1 cellular context compared by ENCODE assay signal in genomic region chr20:2101935-2102584, GRCh38.
TF ChIP-seq lines count a peak whose summit lies in the region.

No MANE protein-coding gene starts in this region.

TF ChIP-seq in HepG2, 621 proteins besides CTCF, POLR2A, EP300 and RAD21 (continued from another document and continues in another):
- no peak for TF ChIP-seq ARID3A (IDR thresholded peaks at IDR 0.05; ENCODE audit: low read depth, low read length)
- peak; percentile 87 for TF ChIP-seq MED8 (CRISPR knock-in tag; IDR thresholded peaks at IDR 0.05; ENCODE audit: insufficient replicate concordance)
- peak; percentile 62; the same call in 1 of the 2 replicates for TF ChIP-seq ZBTB38 (CRISPR knock-in tag; IDR thresholded peaks at IDR 0.05)
- no peak for TF ChIP-seq FUBP1 (CRISPR knock-in tag; IDR thresholded peaks at IDR 0.05; ENCODE audit: borderline replicate concordance)
- peak; percentile 63; the same call in 1 of the 2 replicates for TF ChIP-seq CREB1 (IDR thresholded peaks at IDR 0.05)
- TF ChIP-seq CREB1 (CRISPR knock-in tag; IDR thresholded peaks at IDR 0.05), result no peak
- TF ChIP-seq ZBTB25 (CRISPR knock-in tag; IDR thresholded peaks at IDR 0.05), result peak; percentile 88
- peak; percentile 69 for TF ChIP-seq ZNF205 (CRISPR knock-in tag; IDR thresholded peaks at IDR 0.05)
- 0 out of 2 replicates have a peak, but pooled peaks have one; percentile 18 for TF ChIP-seq RERE (CRISPR knock-in tag; IDR thresholded peaks at IDR 0.05; ENCODE audit: low read depth)
- peak; percentile 85; the same call in 1 of the 2 replicates for TF ChIP-seq ZNF674 (CRISPR knock-in tag; IDR thresholded peaks at IDR 0.05; ENCODE audit: low read depth)
- peak; percentile 38; the same call in 1 of the 2 replicates for TF ChIP-seq SOX13 (IDR thresholded peaks at IDR 0.05)
- TF ChIP-seq SOX13 (CRISPR knock-in tag; conservative IDR thresholded peaks at IDR 0.05 in 1 of 2, IDR thresholded peaks at IDR 0.05 in 1 of 2), result no peak; a peak in 1 of 4 replicates
- 0 out of 2 replicates have a peak, but pooled peaks have one; percentile 4 for TF ChIP-seq MLXIP (CRISPR knock-in tag; IDR thresholded peaks at IDR 0.05; ENCODE audit: borderline replicate concordance)
- 0 out of 2 replicates have a peak, but pooled peaks have one; percentile 65 for TF ChIP-seq ZNF260 (CRISPR knock-in tag; IDR thresholded peaks at IDR 0.05; ENCODE audit: borderline replicate concordance, low read depth)
- no peak; the same call in 1 of the 2 replicates for TF ChIP-seq ZNF280B (CRISPR knock-in tag; IDR thresholded peaks at IDR 0.05; ENCODE audit: borderline replicate concordance)
- no peak for TF ChIP-seq CENPT (CRISPR knock-in tag; IDR thresholded peaks at IDR 0.05; ENCODE audit: low read depth)
- peak; percentile 8 for TF ChIP-seq CHD2 (IDR thresholded peaks at IDR 0.05; ENCODE audit: low read depth, low read length)
- peak; percentile 65 for TF ChIP-seq ZNF230 (CRISPR knock-in tag; IDR thresholded peaks at IDR 0.05)
- TF ChIP-seq ZBTB34 (CRISPR knock-in tag; IDR thresholded peaks at IDR 0.05), result peak; percentile 19
- peak; percentile 91 for TF ChIP-seq ZNF891 (CRISPR knock-in tag; IDR thresholded peaks at IDR 0.05)
- TF ChIP-seq HNF4A (CRISPR knock-in tag; IDR thresholded peaks at IDR 0.05), result no peak
- 0 out of 2 replicates have a peak, but pooled peaks have one; percentile 84 for TF ChIP-seq NFATC3 (CRISPR knock-in tag; IDR thresholded peaks at IDR 0.05)
- TF ChIP-seq CEBPZ (IDR thresholded peaks at IDR 0.05; ENCODE audit: low read length), result no peak
- peak; percentile 94 for TF ChIP-seq ETV5 (CRISPR knock-in tag; IDR thresholded peaks at IDR 0.05; ENCODE audit: borderline replicate concordance)
- peak; percentile 99 for TF ChIP-seq MYC (CRISPR knock-in tag; IDR thresholded peaks at IDR 0.05; ENCODE audit: borderline replicate concordance)
- TF ChIP-seq POLR2G (IDR thresholded peaks at IDR 0.05; ENCODE audit: low read depth, low read length), result peak; percentile 84
- no peak; the same call in 1 of the 2 replicates for TF ChIP-seq ZNF768 (CRISPR knock-in tag; IDR thresholded peaks at IDR 0.05)
- TF ChIP-seq THAP9 (CRISPR knock-in tag; IDR thresholded peaks at IDR 0.05; ENCODE audit: borderline replicate concordance), result peak; percentile 87; the same call in 1 of the 2 replicates
- peak; percentile 94 for TF ChIP-seq ZNF430 (CRISPR knock-in tag; IDR thresholded peaks at IDR 0.05)
- TF ChIP-seq KLF12 (CRISPR knock-in tag; IDR thresholded peaks at IDR 0.05; ENCODE audit: borderline replicate concordance), result 0 out of 2 replicates have a peak, but pooled peaks have one; percentile 4
- no peak for TF ChIP-seq PHB2 (IDR thresholded peaks at IDR 0.05; ENCODE audit: partially characterized antibody)
